1 cellular context compared by ENCODE assay signal in genomic region chr16:15608398-15609285, GRCh38.
TF ChIP-seq lines count a peak whose summit lies in the region.

No MANE protein-coding gene starts in this region.

TF ChIP-seq in HepG2, 621 proteins besides CTCF, POLR2A, EP300 and RAD21 (continued from another document and continues in another):
- TF ChIP-seq PBX2 (CRISPR knock-in tag; IDR thresholded peaks at IDR 0.05) = 0 out of 2 replicates have a peak, but pooled peaks have one; percentile 11
- no peak for TF ChIP-seq ZNF616 (CRISPR knock-in tag; IDR thresholded peaks at IDR 0.05; ENCODE audit: low read depth)
- TF ChIP-seq, protein P1, sequence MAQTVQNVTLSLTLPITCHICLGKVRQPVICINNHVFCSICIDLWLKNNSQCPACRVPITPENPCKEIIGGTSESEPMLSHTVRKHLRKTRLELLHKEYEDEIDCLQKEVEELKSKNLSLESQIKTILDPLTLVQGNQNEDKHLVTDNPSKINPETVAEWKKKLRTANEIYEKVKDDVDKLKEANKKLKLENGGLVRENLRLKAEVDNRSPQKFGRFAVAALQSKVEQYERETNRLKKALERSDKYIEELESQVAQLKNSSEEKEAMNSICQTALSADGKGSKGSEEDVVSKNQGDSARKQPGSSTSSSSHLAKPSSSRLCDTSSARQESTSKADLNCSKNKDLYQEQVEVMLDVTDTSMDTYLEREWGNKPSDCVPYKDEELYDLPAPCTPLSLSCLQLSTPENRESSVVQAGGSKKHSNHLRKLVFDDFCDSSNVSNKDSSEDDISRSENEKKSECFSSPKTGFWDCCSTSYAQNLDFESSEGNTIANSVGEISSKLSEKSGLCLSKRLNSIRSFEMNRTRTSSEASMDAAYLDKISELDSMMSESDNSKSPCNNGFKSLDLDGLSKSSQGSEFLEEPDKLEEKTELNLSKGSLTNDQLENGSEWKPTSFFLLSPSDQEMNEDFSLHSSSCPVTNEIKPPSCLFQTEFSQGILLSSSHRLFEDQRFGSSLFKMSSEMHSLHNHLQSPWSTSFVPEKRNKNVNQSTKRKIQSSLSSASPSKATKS (CRISPR knock-in tag; IDR thresholded peaks at IDR 0.05) = no peak; the same call in 1 of the 2 replicates
- TF ChIP-seq ZMAT3 (CRISPR knock-in tag; conservative IDR thresholded peaks at IDR 0.05) = peak; percentile 58; the same call in 1 of the 2 replicates
- TF ChIP-seq, protein P2, sequence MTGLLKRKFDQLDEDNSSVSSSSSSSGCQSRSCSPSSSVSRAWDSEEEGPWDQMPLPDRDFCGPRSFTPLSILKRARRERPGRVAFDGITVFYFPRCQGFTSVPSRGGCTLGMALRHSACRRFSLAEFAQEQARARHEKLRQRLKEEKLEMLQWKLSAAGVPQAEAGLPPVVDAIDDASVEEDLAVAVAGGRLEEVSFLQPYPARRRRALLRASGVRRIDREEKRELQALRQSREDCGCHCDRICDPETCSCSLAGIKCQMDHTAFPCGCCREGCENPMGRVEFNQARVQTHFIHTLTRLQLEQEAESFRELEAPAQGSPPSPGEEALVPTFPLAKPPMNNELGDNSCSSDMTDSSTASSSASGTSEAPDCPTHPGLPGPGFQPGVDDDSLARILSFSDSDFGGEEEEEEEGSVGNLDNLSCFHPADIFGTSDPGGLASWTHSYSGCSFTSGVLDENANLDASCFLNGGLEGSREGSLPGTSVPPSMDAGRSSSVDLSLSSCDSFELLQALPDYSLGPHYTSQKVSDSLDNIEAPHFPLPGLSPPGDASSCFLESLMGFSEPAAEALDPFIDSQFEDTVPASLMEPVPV (CRISPR knock-in tag; IDR thresholded peaks at IDR 0.05) = no peak
- TF ChIP-seq ZNF414 (CRISPR knock-in tag; IDR thresholded peaks at IDR 0.05) = peak; percentile 48; the same call in 1 of the 2 replicates
- TF ChIP-seq ZNF891 (CRISPR knock-in tag; IDR thresholded peaks at IDR 0.05) = no peak
- TF ChIP-seq STAG1 (CRISPR knock-in tag; IDR thresholded peaks at IDR 0.05) = peak; percentile 55
- TF ChIP-seq PRDM15 (CRISPR knock-in tag; IDR thresholded peaks at IDR 0.05) = no peak
- TF ChIP-seq KAT8 (CRISPR knock-in tag; IDR thresholded peaks at IDR 0.05) = peak; percentile 86
- peak; percentile 73 for TF ChIP-seq NCOA2 (CRISPR knock-in tag; IDR thresholded peaks at IDR 0.05)
- peak; percentile 34; the same call in 1 of the 2 replicates for TF ChIP-seq SMARCC2 (IDR thresholded peaks at IDR 0.05)
- TF ChIP-seq ZNF430 (CRISPR knock-in tag; IDR thresholded peaks at IDR 0.05) = 0 out of 2 replicates have a peak, but pooled peaks have one; percentile 35
- TF ChIP-seq ARNT2 (CRISPR knock-in tag; IDR thresholded peaks at IDR 0.05; ENCODE audit: low read depth) = peak; percentile 48; the same call in 1 of the 2 replicates
- TF ChIP-seq ZFP41 (CRISPR knock-in tag; IDR thresholded peaks at IDR 0.05; ENCODE audit: borderline replicate concordance) = no peak
- no peak for TF ChIP-seq ZNF766 (CRISPR knock-in tag; IDR thresholded peaks at IDR 0.05; ENCODE audit: borderline replicate concordance)
- no peak for TF ChIP-seq E2F1 (CRISPR knock-in tag; IDR thresholded peaks at IDR 0.05)
- peak; percentile 42; the same call in 1 of the 2 replicates for TF ChIP-seq ZNF20 (CRISPR knock-in tag; IDR thresholded peaks at IDR 0.05)
- no peak for TF ChIP-seq THAP9 (CRISPR knock-in tag; IDR thresholded peaks at IDR 0.05; ENCODE audit: borderline replicate concordance)
- TF ChIP-seq, protein P3, sequence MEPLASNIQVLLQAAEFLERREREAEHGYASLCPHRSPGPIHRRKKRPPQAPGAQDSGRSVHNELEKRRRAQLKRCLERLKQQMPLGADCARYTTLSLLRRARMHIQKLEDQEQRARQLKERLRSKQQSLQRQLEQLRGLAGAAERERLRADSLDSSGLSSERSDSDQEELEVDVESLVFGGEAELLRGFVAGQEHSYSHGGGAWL (CRISPR knock-in tag; IDR thresholded peaks at IDR 0.05) = 0 out of 2 replicates have a peak, but pooled peaks have one; percentile 44
- TF ChIP-seq ZBTB39 (CRISPR knock-in tag; IDR thresholded peaks at IDR 0.05) = peak; percentile 94; the same call in 1 of the 2 replicates
- no peak for TF ChIP-seq ARID2 (CRISPR knock-in tag; IDR thresholded peaks at IDR 0.05; ENCODE audit: borderline replicate concordance)
- TF ChIP-seq ZNF749 (CRISPR knock-in tag; IDR thresholded peaks at IDR 0.05; ENCODE audit: borderline replicate concordance) = peak; percentile 71; the same call in 1 of the 2 replicates
- no peak for TF ChIP-seq POLR2AphosphoS2 (IDR thresholded peaks at IDR 0.05; ENCODE audit: low read depth, low read length)
- TF ChIP-seq CREB1 (IDR thresholded peaks at IDR 0.05) = 0 out of 2 replicates have a peak, but pooled peaks have one; percentile 15
- peak; percentile 82 for TF ChIP-seq CREB1 (CRISPR knock-in tag; IDR thresholded peaks at IDR 0.05)
- TF ChIP-seq ZNF670 (CRISPR knock-in tag; IDR thresholded peaks at IDR 0.05; ENCODE audit: borderline replicate concordance) = peak; percentile 96; the same call in 1 of the 2 replicates
- TF ChIP-seq JUN (CRISPR knock-in tag; IDR thresholded peaks at IDR 0.05) = 0 out of 2 replicates have a peak, but pooled peaks have one; percentile 47
- peak; percentile 86 for TF ChIP-seq ZKSCAN8 (CRISPR knock-in tag; IDR thresholded peaks at IDR 0.05; ENCODE audit: borderline replicate concordance)
- TF ChIP-seq ZGPAT (CRISPR knock-in tag; IDR thresholded peaks at IDR 0.05) = peak; percentile 95
- 0 out of 2 replicates have a peak, but pooled peaks have one; percentile 21 for TF ChIP-seq CC2D1A (CRISPR knock-in tag; IDR thresholded peaks at IDR 0.05)
- peak; percentile 67; the same call in 1 of the 2 replicates for TF ChIP-seq ZNF317 (CRISPR knock-in tag; IDR thresholded peaks at IDR 0.05)
- peak; percentile 24 for TF ChIP-seq SKI (IDR thresholded peaks at IDR 0.05; ENCODE audit: partially characterized antibody)
- TF ChIP-seq ZNF501 (CRISPR knock-in tag; IDR thresholded peaks at IDR 0.05) = no peak
- peak; percentile 63 for TF ChIP-seq ZNF282 (IDR thresholded peaks at IDR 0.05; ENCODE audit: partially characterized antibody)
- no peak for TF ChIP-seq ZNF570 (CRISPR knock-in tag; IDR thresholded peaks at IDR 0.05; ENCODE audit: borderline replicate concordance)
- peak; percentile 19; the same call in 1 of the 2 replicates for TF ChIP-seq ZSCAN12 (CRISPR knock-in tag; IDR thresholded peaks at IDR 0.05)
- peak; percentile 90 for TF ChIP-seq POGZ (CRISPR knock-in tag; IDR thresholded peaks at IDR 0.05)
- peak; percentile 58 for TF ChIP-seq NR2F6 (IDR thresholded peaks at IDR 0.05)
- TF ChIP-seq NR2F6 (CRISPR knock-in tag; IDR thresholded peaks at IDR 0.05) = peak; percentile 76
- TF ChIP-seq FLYWCH1 (CRISPR knock-in tag; IDR thresholded peaks at IDR 0.05) = no peak
- peak; percentile 82 for TF ChIP-seq HMG20B (CRISPR knock-in tag; conservative IDR thresholded peaks at IDR 0.05)
- peak; percentile 71; the same call in 1 of the 2 replicates for TF ChIP-seq HBP1 (CRISPR knock-in tag; IDR thresholded peaks at IDR 0.05; ENCODE audit: low read depth)
